In the genomic region with DNA sequence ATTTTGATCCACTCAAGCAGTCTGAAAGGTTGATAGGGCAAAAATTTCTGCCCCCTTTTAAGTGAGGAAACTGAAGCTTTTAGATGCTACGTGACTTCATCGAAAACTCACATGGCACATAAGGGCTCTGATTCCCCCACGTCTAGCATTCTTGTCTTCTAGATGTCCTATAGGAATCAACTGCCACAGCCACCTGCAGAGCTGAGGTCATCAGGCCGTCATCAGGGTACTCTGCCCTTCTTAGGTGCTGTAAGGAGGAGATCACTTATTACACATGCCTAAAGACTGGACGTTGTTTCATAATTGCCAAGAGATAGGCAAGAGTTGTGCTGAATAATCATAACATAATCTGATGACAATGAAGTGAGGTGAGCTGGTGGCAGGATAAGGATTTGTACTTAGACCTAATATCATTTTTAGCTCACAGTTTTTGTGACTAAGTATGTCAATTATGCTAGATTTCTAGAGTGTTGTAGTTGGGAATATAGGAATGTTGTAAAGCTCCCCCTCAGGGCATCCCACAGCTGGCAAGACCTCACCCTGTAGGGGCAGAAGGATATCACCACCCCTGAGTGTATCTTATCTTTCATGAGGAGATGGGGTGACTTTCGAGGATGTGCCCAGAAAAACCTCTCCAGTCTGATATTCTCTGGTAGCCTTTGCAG, we compare ENCODE assay signal across 27 cellular contexts.
"Had no signal": no experiment of that assay in that cellular context is flagged by ENCODE, and none has a peak within 500 bp of the region (broad histone marks: within the 10 kb centered on the region; RNA-seq: fewer than 3 reads in every experiment).

No MANE protein-coding gene starts in this region.

- H3K27ac Mint-ChIP-seq: immature natural killer cell; mesothelial cell of epicardium; naive B cell; natural killer cell treated with Interleukin-12 subunit alpha and Interleukin-12 subunit beta and Interleukin-15 and Interleukin-18, amount 100 ng/mL, for 72 hours; progenitor cell of endocrine pancreas; stimulated activated naive B cell treated with anti-CD40 and anti-IgM and Interleukin-4, amounts not matched to agents 10 μg/mL and 1 μg/mL and 100 μg/mL, for 72 hours; stimulated activated naive CD8-positive, alpha-beta T cell treated with anti-CD3 and anti-CD28 coated beads, Interleukin-15, Interleukin-2, amounts not matched to agents 100 ng/mL and 50 ng/mL, for 24 hours had no signal

- H3K27ac ChIP-seq: dorsolateral prefrontal cortex, neutrophil, pancreas, right lobe of liver, thoracic aorta, tibial nerve, upper lobe of right lung, uterus had no signal

- FAIRE-seq: frontal cortex, pancreas, small intestine had no signal

- H3K27me3 Mint-ChIP-seq: naive B cell; natural killer cell treated with Interleukin-12 subunit alpha and Interleukin-12 subunit beta and Interleukin-15 and Interleukin-18, amount 100 ng/mL, for 72 hours; progenitor cell of endocrine pancreas; stimulated activated naive B cell treated with anti-CD40 and anti-IgM and Interleukin-4, amounts not matched to agents 10 μg/mL and 1 μg/mL and 100 μg/mL, for 72 hours; stimulated activated naive CD8-positive, alpha-beta T cell treated with anti-CD3 and anti-CD28 coated beads, Interleukin-15, Interleukin-2, amounts not matched to agents 100 ng/mL and 50 ng/mL, for 24 hours had no signal

- H3K4me1 Mint-ChIP-seq: immature natural killer cell; mesothelial cell of epicardium; naive B cell; neural crest cell; stimulated activated naive B cell treated with anti-CD40 and anti-IgM and Interleukin-4, amounts not matched to agents 10 μg/mL and 1 μg/mL and 100 μg/mL, for 72 hours had no signal

- H3K9me3 ChIP-seq: mucosa of descending colon, neutrophil, pancreas, right lobe of liver, thoracic aorta, tibial nerve, upper lobe of right lung, uterus had no signal

- H3K4me1 ChIP-seq: pancreas, right lobe of liver, tibial nerve, upper lobe of right lung, uterus had no signal

- H3K4me3 ChIP-seq: dorsolateral prefrontal cortex, lung, mucosa of descending colon, pancreas, right lobe of liver, thoracic aorta, tibial nerve, upper lobe of right lung, uterus had no signal

- DNase-seq: dorsolateral prefrontal cortex; effector CD4-positive, alpha-beta T cell; hypothalamus; immature natural killer cell; islet precursor cell; kidney glomerular epithelial cell; mesenchymal stem cell; mucosa of descending colon; naive B cell; pancreas; right lobe of liver; small intestine; stimulated activated CD4-positive, alpha-beta T cell treated with anti-CD3 and anti-CD28 coated beads, Interleukin-15, amount 100 ng/mL, for 24 hours; stimulated activated CD4-positive, alpha-beta T cell treated with anti-CD3 and anti-CD28 coated beads, Interleukin-2, amount 100 ng/mL, for 48 hours; stimulated activated naive B cell treated with anti-CD40 and anti-IgM and Interleukin-4, amounts not matched to agents 10 μg/mL and 1 μg/mL and 100 μg/mL, for 72 hours; upper lobe of right lung; uterus had no signal

- H3K9me3 Mint-ChIP-seq: stimulated activated naive B cell treated with anti-CD40 and anti-IgM and Interleukin-4, amounts not matched to agents 10 μg/mL and 1 μg/mL and 100 μg/mL, for 72 hours; stimulated activated naive CD8-positive, alpha-beta T cell treated with anti-CD3 and anti-CD28 coated beads, Interleukin-15, Interleukin-2, amounts not matched to agents 100 ng/mL and 50 ng/mL, for 24 hours had no signal

- H3K4me3 Mint-ChIP-seq: immature natural killer cell; mesothelial cell of epicardium; naive B cell; natural killer cell treated with Interleukin-12 subunit alpha and Interleukin-12 subunit beta and Interleukin-15 and Interleukin-18, amount 100 ng/mL, for 72 hours; neural crest cell; stimulated activated naive B cell treated with anti-CD40 and anti-IgM and Interleukin-4, amounts not matched to agents 10 μg/mL and 1 μg/mL and 100 μg/mL, for 72 hours; stimulated activated naive CD8-positive, alpha-beta T cell treated with anti-CD3 and anti-CD28 coated beads, Interleukin-15, Interleukin-2, amounts not matched to agents 100 ng/mL and 50 ng/mL, for 24 hours had no signal

- H3K36me3 ChIP-seq: neutrophil, pancreas, right lobe of liver, thoracic aorta, tibial nerve, upper lobe of right lung, uterus had no signal

- ATAC-seq: mucosa of descending colon; natural killer cell treated with Interleukin-12 subunit alpha and Interleukin-12 subunit beta and Interleukin-15 and Interleukin-18, amount 100 ng/mL, for 72 hours; pancreas; right lobe of liver; stimulated activated naive B cell treated with anti-CD40 and anti-IgM and Interleukin-4, amounts not matched to agents 10 μg/mL and 1 μg/mL and 100 μg/mL, for 72 hours; upper lobe of right lung had no signal

- H3K27me3 ChIP-seq: dorsolateral prefrontal cortex, neutrophil, pancreas, right lobe of liver, tibial nerve, upper lobe of right lung, uterus had no signal

- H3K36me3 Mint-ChIP-seq: immature natural killer cell; mesothelial cell of epicardium; naive B cell; natural killer cell treated with Interleukin-12 subunit alpha and Interleukin-12 subunit beta and Interleukin-15 and Interleukin-18, amount 100 ng/mL, for 72 hours; stimulated activated naive B cell treated with anti-CD40 and anti-IgM and Interleukin-4, amounts not matched to agents 10 μg/mL and 1 μg/mL and 100 μg/mL, for 72 hours had no signal
